Comparison of ENCODE assay signal across 10 cellular contexts in genomic region chr3:149145926-149146325, GRCh38. TPM values are rescaled to one million over a fixed set of nuclear protein-coding genes. Genes with fewer than 3 reads are reported as not detected.
DNase-seq lines count a peak whose midpoint lies in the region; ATAC-seq, FAIRE-seq and TF ChIP-seq lines count a peak whose summit lies in the region.
"Had no signal": no experiment of that assay in that cellular context is flagged by ENCODE, and none has a peak within 500 bp of the region (broad histone marks: within the 10 kb centered on the region; RNA-seq: fewer than 3 reads in every experiment).

No MANE protein-coding gene starts in this region.

- ATAC-seq in GM21737 (IDR thresholded peaks at IDR 0.05; ENCODE audit: unreplicated experiment) (peak; percentile 83), right cardiac atrium (peak; percentile 57 to 59)

- H3K27me3 ChIP-seq in Karpas-422 (ENCODE audit: low read length) (no peaks in the 10 kb centered on the region), right cardiac atrium (ENCODE audit: control insufficient read depth, insufficient read depth) (no peaks in the 10 kb centered on the region), BE2C (no peaks in the 10 kb centered on the region), hepatocyte (no peaks in the 10 kb centered on the region), endodermal cell (ENCODE audit: control insufficient read depth, insufficient read depth, low read length, poor library complexity, severe bottlenecking) (no peaks in the 10 kb centered on the region)

- H2AFZ ChIP-seq in Karpas-422 (ENCODE audit: low read length) (peak overlapping the region; percentile 58; the same call in 1 of the 2 replicates), hepatocyte (no peak overlapping the region)

- peaks cover 21% of the 10 kb centered on the region; the same call in 1 of the 2 replicates for H3K79me2 ChIP-seq in Karpas-422 (ENCODE audit: low read length)
- H3K79me2 ChIP-seq in hepatocyte = no peaks in the 10 kb centered on the region

- H4K20me1 ChIP-seq in Karpas-422 (ENCODE audit: insufficient read depth, low read depth, low read length) (no peaks in the 10 kb centered on the region), hepatocyte (ENCODE audit: insufficient read depth, poor library complexity, severe bottlenecking) (no peaks in the 10 kb centered on the region)

- no peaks in the 10 kb centered on the region for H3K27me3 Mint-ChIP-seq in endodermal cell (ENCODE audit: insufficient read depth)

- H3K9me3 Mint-ChIP-seq in endodermal cell = no peaks in the 10 kb centered on the region

- DNase-seq in GM12891 (ENCODE audit: insufficient read length, low spot score) = no peak
- DNase-seq in Karpas-422 = peak; percentile 88
- DNase-seq in right cardiac atrium = no peak
- DNase-seq in BE2C = no peak
- no peak for DNase-seq in hepatocyte (ENCODE audit: low spot score)
- DNase-seq in NCI-H69 (lab: John Stamatoyannopoulos, UW) = no peak
- no peak for DNase-seq in endodermal cell
- DNase-seq: activated naive CD4-positive, alpha-beta T cell treated with anti-CD3 and anti-CD28 coated beads, Interleukin-2, amount 50 U/mL, for 16 hours; stimulated activated CD4-positive, alpha-beta T cell treated with anti-CD3 and anti-CD28 coated beads, Interleukin-4, amount 100 ng/mL, for 24 hours had no signal

- no peak overlapping the region for H3K4me3 Mint-ChIP-seq in endodermal cell

- no peak overlapping the region for H3K27ac Mint-ChIP-seq in endodermal cell

- no peak for TF ChIP-seq CTCF in BE2C (IDR thresholded peaks at IDR 0.05; ENCODE audit: low read depth, low read length)
- no peak for TF ChIP-seq CTCF in hepatocyte (IDR thresholded peaks at IDR 0.05; ENCODE audit: poor library complexity)
- TF ChIP-seq CTCF in endodermal cell (conservative IDR thresholded peaks at IDR 0.05) = no peak

- peak overlapping the region; percentile 92 for H3K27ac ChIP-seq in Karpas-422 (ENCODE audit: low read length)
- no peak overlapping the region for H3K27ac ChIP-seq in right cardiac atrium (ENCODE audit: low read length)
- no peak overlapping the region for H3K27ac ChIP-seq in hepatocyte
- H3K27ac ChIP-seq in endodermal cell (ENCODE audit: low read depth, low read length) = no peak overlapping the region

- H3K9ac ChIP-seq in Karpas-422 (ENCODE audit: low read length) = peak overlapping the region; percentile 33; the same call in 1 of the 2 replicates
- no peak overlapping the region for H3K9ac ChIP-seq in endodermal cell (ENCODE audit: extremely low read depth, low read length, poor library complexity, severe bottlenecking)

- H3K4me1 ChIP-seq in Karpas-422 (ENCODE audit: low read length) (peaks cover 43% of the 10 kb centered on the region), right cardiac atrium (ENCODE audit: control insufficient read depth, insufficient read depth, low read length) (no peaks in the 10 kb centered on the region), BE2C (no peaks in the 10 kb centered on the region), hepatocyte (ENCODE audit: insufficient read depth) (no peaks in the 10 kb centered on the region), endodermal cell (ENCODE audit: control insufficient read depth, insufficient read depth, low read length) (no peaks in the 10 kb centered on the region)

- peaks cover 40% of the 10 kb centered on the region for H3K36me3 ChIP-seq in Karpas-422 (ENCODE audit: insufficient read depth, low read length)
- H3K36me3 ChIP-seq in BE2C = peaks cover 6% of the 10 kb centered on the region; the same call in 1 of the 2 replicates
- no peaks in the 10 kb centered on the region for H3K36me3 ChIP-seq in hepatocyte (replicated peaks; ENCODE audit: insufficient read depth, low read depth)
- peaks cover 18% of the 10 kb centered on the region for H3K36me3 ChIP-seq in endodermal cell (ENCODE audit: control insufficient read depth, insufficient read depth, low read length)

- FAIRE-seq in GM12891 (lab: Jason Lieb, UNC) = peak; percentile 91

- peaks cover 4% of the 10 kb centered on the region for H3K4me1 Mint-ChIP-seq in endodermal cell

- H3K4me3 ChIP-seq in Karpas-422 (ENCODE audit: low read length) = no peak overlapping the region
- H3K4me3 ChIP-seq in right cardiac atrium (ENCODE audit: low read length) = no peak overlapping the region
- no peak overlapping the region for H3K4me3 ChIP-seq in BE2C (ENCODE audit: low read depth, low read length)
- no peak overlapping the region for H3K4me3 ChIP-seq in hepatocyte
- H3K4me3 ChIP-seq in endodermal cell (ENCODE audit: low read length) = no peak overlapping the region

- H3K36me3 Mint-ChIP-seq in endodermal cell (ENCODE audit: low read depth) = peaks cover 34% of the 10 kb centered on the region

- 93% methylated on average over 1 of the region's 1 CpG for WGBS in right cardiac atrium
- 96% methylated on average over 1 of the region's 1 CpG for WGBS in hepatocyte (ENCODE audit: low lambda C conversion rate, missing lambda C conversion rate)
- WGBS in endodermal cell (ENCODE audit: insufficient coverage in 1 of 2, insufficient read length in 1 of 2), 2 experiments = 89 to 92% methylated on average over 1 of the region's 1 CpG

- intact Hi-C loops in right cardiac atrium (cut with DNase I) = no loop called here

- H3K9me2 ChIP-seq in Karpas-422 (replicated peaks; ENCODE audit: insufficient read depth, low read length) = no peaks in the 10 kb centered on the region
- no peaks in the 10 kb centered on the region for H3K9me2 ChIP-seq in hepatocyte (replicated peaks; ENCODE audit: insufficient read depth)

- peak overlapping the region; percentile 61 for H3K4me2 ChIP-seq in Karpas-422 (ENCODE audit: low read depth, low read length, poor library complexity, severe bottlenecking)
- H3K4me2 ChIP-seq in hepatocyte = no peak overlapping the region

- no peak for TF ChIP-seq POLR2A in GM12891 (IDR thresholded peaks at IDR 0.05; ENCODE audit: low read depth, low read length)

- H3K9me3 ChIP-seq in Karpas-422 (ENCODE audit: low read length) (no peaks in the 10 kb centered on the region), right cardiac atrium (ENCODE audit: control insufficient read depth, low read length) (no peaks in the 10 kb centered on the region), BE2C (no peaks in the 10 kb centered on the region), hepatocyte (ENCODE audit: low read depth) (no peaks in the 10 kb centered on the region), endodermal cell (ENCODE audit: control insufficient read depth, low read length) (no peaks in the 10 kb centered on the region)

TF ChIP-seq in GM12891, 5 proteins besides CTCF, POLR2A, EP300 and RAD21:
- no peak for TF ChIP-seq TAF1 (IDR thresholded peaks at IDR 0.05; ENCODE audit: low read depth, low read length)
- TF ChIP-seq SPI1 (IDR thresholded peaks at IDR 0.05; ENCODE audit: low read depth, low read length) = peak; percentile 66

RNA-seq across cellular contexts. Expression of gene HPS3, which starts 16.5 kb away (rescaled TPM):
- polyA plus RNA-seq in GM12891 (2012; ENCODE audit: low read depth, missing spikeins) = 5.7 TPM
- total RNA-seq in Karpas-422 (2014; rRNA removed; shearing (Covaris generic); ENCODE audit: low replicate concordance) = 38.5 and 62.5 TPM in 2 replicates
- total RNA-seq in right cardiac atrium = 1 to 10 TPM; 7.4 to 9.7 (median 7.8) TPM
- 4.1 TPM for polyA plus RNA-seq in right cardiac atrium
- 2.9 TPM for polyA plus RNA-seq in BE2C (2012; ENCODE audit: insufficient read depth, insufficient read length, low read depth)
- 17.6 and 24.2 TPM in 2 replicates for total RNA-seq in hepatocyte
- 14.1 and 14.2 TPM in 2 replicates for polyA plus RNA-seq in hepatocyte
- total RNA-seq in endodermal cell = 10 to 100 TPM; 26.0 to 28.7 TPM
- polyA plus RNA-seq in endodermal cell (2013, experiment 1 of 2) = 25.4 TPM
- 20.9 TPM for polyA plus RNA-seq in endodermal cell (2013, experiment 2 of 2)

RNA-seq across cellular contexts. Expression of gene HLTF, which starts 59.6 kb away (rescaled TPM):
- 14.3 TPM for polyA plus RNA-seq in GM12891 (2012; ENCODE audit: low read depth, missing spikeins)
- 53.8 and 84.9 TPM in 2 replicates for total RNA-seq in Karpas-422 (2014; rRNA removed; shearing (Covaris generic); ENCODE audit: low replicate concordance)
- total RNA-seq in right cardiac atrium = 10 to 100 TPM; 23.4 to 33.1 (median 28.2) TPM
- 9.8 TPM for polyA plus RNA-seq in right cardiac atrium
- polyA plus RNA-seq in BE2C (2012; ENCODE audit: insufficient read depth, insufficient read length, low read depth) = 22.9 TPM
- total RNA-seq in hepatocyte = 21.5 and 29.4 TPM in 2 replicates
- 14.9 and 15.9 TPM in 2 replicates for polyA plus RNA-seq in hepatocyte
- 10 to 100 TPM; 61.2 to 75.7 TPM for total RNA-seq in endodermal cell
- polyA plus RNA-seq in endodermal cell (2013, experiment 1 of 2) = 47.9 TPM
- 48.5 TPM for polyA plus RNA-seq in endodermal cell (2013, experiment 2 of 2)
